ENCODE assay signal across 21 cellular contexts in genomic region chr7:104964626-104965236, GRCh38. TPM values are rescaled to one million over a fixed set of nuclear protein-coding genes. Genes with fewer than 3 reads are reported as not detected.
A peak's percentile ranks its signal among the peaks of the same experiment; 100 is the strongest.
DNase-seq lines count a peak whose midpoint lies in the region; ATAC-seq and TF ChIP-seq lines count a peak whose summit lies in the region.
"Had no signal": no experiment of that assay in that cellular context is flagged by ENCODE, and none has a peak within 500 bp of the region (broad histone marks: within the 10 kb centered on the region; RNA-seq: fewer than 3 reads in every experiment).

No MANE protein-coding gene starts in this region.

- POLR2A ChIA-PET in IMR-90 (lab: Charles Lee; ENCODE audit: unreplicated experiment): no interaction called here

- H2BK5ac ChIP-seq in IMR-90 (ENCODE audit: low read depth, low read length, poor library complexity, severe bottlenecking) (no peak overlapping the region), mesenchymal stem cell (ENCODE audit: low read depth, low read length, poor library complexity, severe bottlenecking) (no peak overlapping the region)

- TF ChIP-seq CTCF in IMR-90 (conservative IDR thresholded peaks at IDR 0.05; ENCODE audit: low read depth, low read length): no peak
- TF ChIP-seq CTCF in ascending aorta (IDR thresholded peaks at IDR 0.05): no peak
- no peak for TF ChIP-seq CTCF in suprapubic skin (IDR thresholded peaks at IDR 0.05)
- no peak for TF ChIP-seq CTCF in lower leg skin (IDR thresholded peaks at IDR 0.05)

- WGBS in IMR-90 (ENCODE audit: extremely low coverage in 2 of 2, insufficient read length in 1 of 2), 2 experiments: 86% methylated on average over 1 of the region's 6 CpGs; no CpG with 5 or more reads in 1 of the 2 experiments
- 89% methylated on average over 5 of the region's 6 CpGs for WGBS in mesenchymal stem cell
- 74% methylated on average over 6 of the region's 6 CpGs for WGBS in suprapubic skin
- 74 to 77% methylated on average over 6 of the region's 6 CpGs for WGBS in lower leg skin, 2 donors

- H2BK120ac ChIP-seq in IMR-90 (ENCODE audit: low read depth, low read length) (peak overlapping the region; percentile 73), mesenchymal stem cell (ENCODE audit: low read depth, low read length) (no peak overlapping the region)

- H3K9ac ChIP-seq in IMR-90 (ENCODE audit: low read depth, low read length): peak overlapping the region; percentile 20; the same call in 1 of the 2 replicates
- peak overlapping the region; percentile 19 for H3K9ac ChIP-seq in mesenchymal stem cell (ENCODE audit: low read length)

- peaks cover 32% of the 10 kb centered on the region for H3K9me1 ChIP-seq in IMR-90 (ENCODE audit: insufficient read depth, low read length)

- H3K79me1 ChIP-seq in IMR-90 (ENCODE audit: low read depth in 1 of 2, low read length in 2 of 2) (peaks cover 0 to 16% of the 10 kb centered on the region in 2 experiments; a peak in 1 of 4 replicates), mesenchymal stem cell (replicated peaks; ENCODE audit: low read length, poor library complexity, severe bottlenecking) (no peaks in the 10 kb centered on the region)

- peak overlapping the region; percentile 78 for H3K27ac ChIP-seq in IMR-90 (ENCODE audit: insufficient read depth, low read length)
- peak overlapping the region; percentile 62 to 66 for H3K27ac ChIP-seq in ascending aorta
- H3K27ac ChIP-seq in mesenchymal stem cell (ENCODE audit: low read length, poor library complexity, severe bottlenecking): no peak overlapping the region
- H3K27ac ChIP-seq in suprapubic skin: peak overlapping the region; percentile 63

- no peak for TF ChIP-seq EP300 in suprapubic skin (IDR thresholded peaks at IDR 0.05)

- no TSS peak for BruUV-seq in IMR-90 (replicated peaks; lab: Mats Ljungman, UMichigan)

- in situ Hi-C loops in IMR-90 (cut with MboI; ENCODE audit: low sequenced_read_pairs): no loop called here

- ATAC-seq in IMR-90 (ENCODE audit: low read depth): no peak
- ATAC-seq: activated CD8-positive, alpha-beta T cell treated with anti-CD3 and anti-CD28 coated beads for 36 hours had no signal

- CTCF ChIA-PET in IMR-90 (lab: Yijun Ruan, JAX): interaction anchor here (0.6 to 0.7 kb wide), 2 partner anchors 47 to 1889 kb away, joined by 4 to 8 read pairs; no protein-coding TSS in a partner anchor

- H4K5ac ChIP-seq in IMR-90 (ENCODE audit: low read depth, low read length): peak overlapping the region; percentile 93

- H3K4me3 ChIP-seq in IMR-90 (ENCODE audit: insufficient read depth, low read depth, low read length) (no peak overlapping the region), ascending aorta (no peak overlapping the region), mesenchymal stem cell (ENCODE audit: insufficient read depth in 1 of 2, low read depth in 1 of 2, low read length in 2 of 2) (no peak overlapping the region), suprapubic skin (no peak overlapping the region), lower leg skin (ENCODE audit: low read depth, poor library complexity, severe bottlenecking) (no peak overlapping the region)
- H3K4me3 ChIP-seq: HAP-1, spleen had no signal

- H2AFZ ChIP-seq in IMR-90 (replicated peaks; ENCODE audit: low read length, poor library complexity) (no peak overlapping the region), mesenchymal stem cell (ENCODE audit: low read depth, low read length) (no peak overlapping the region)

- H4K8ac ChIP-seq in IMR-90 (ENCODE audit: low read depth in 2 of 2, low read length in 2 of 2) (peak overlapping the region; percentile 64 to 86), mesenchymal stem cell (ENCODE audit: low read length) (no peak overlapping the region)

- no peak overlapping the region for H2BK12ac ChIP-seq in mesenchymal stem cell (ENCODE audit: low read length in 2 of 2)

- H3K18ac ChIP-seq in IMR-90 (ENCODE audit: low read depth, low read length): peak overlapping the region; percentile 69
- H3K18ac ChIP-seq in mesenchymal stem cell (ENCODE audit: low read depth in 1 of 2, low read length in 2 of 2): no peak overlapping the region

- no peak for TF ChIP-seq POLR2A in IMR-90 (IDR thresholded peaks at IDR 0.05; ENCODE audit: low read depth, low read length)
- no peak for TF ChIP-seq POLR2A in suprapubic skin (IDR thresholded peaks at IDR 0.05)
- TF ChIP-seq POLR2A in lower leg skin (IDR thresholded peaks at IDR 0.05): no peak

- H3K36me3 ChIP-seq in IMR-90 (ENCODE audit: control insufficient read depth, insufficient read depth, low read length): no peaks in the 10 kb centered on the region
- no peaks in the 10 kb centered on the region for H3K36me3 ChIP-seq in ascending aorta
- peaks cover 0 to 3% of the 10 kb centered on the region in 2 experiments for H3K36me3 ChIP-seq in mesenchymal stem cell (ENCODE audit: control insufficient read depth in 1 of 2, insufficient read depth in 2 of 2, low read depth in 1 of 2, low read length in 2 of 2)
- no peaks in the 10 kb centered on the region for H3K36me3 ChIP-seq in suprapubic skin
- H3K36me3 ChIP-seq: HAP-1 had no signal

- peaks cover 28% of the 10 kb centered on the region for H3K4me1 ChIP-seq in IMR-90 (ENCODE audit: control insufficient read depth, insufficient read depth, low read length)
- H3K4me1 ChIP-seq in ascending aorta: peaks cover 10 to 63% of the 10 kb centered on the region in 2 donors
- peaks cover 9% of the 10 kb centered on the region for H3K4me1 ChIP-seq in mesenchymal stem cell (ENCODE audit: control insufficient read depth, insufficient read depth, low read depth, low read length)
- peaks cover 54% of the 10 kb centered on the region for H3K4me1 ChIP-seq in suprapubic skin
- H3K4me1 ChIP-seq: HAP-1 had no signal

- H3K14ac ChIP-seq in IMR-90 (replicated peaks; ENCODE audit: low read depth, low read length) (peak overlapping the region; percentile 59), mesenchymal stem cell (ENCODE audit: low read length in 2 of 2) (no peak overlapping the region)

- no peaks in the 10 kb centered on the region for H3K27me3 ChIP-seq in IMR-90 (ENCODE audit: control insufficient read depth, insufficient read depth, low read length)
- H3K27me3 ChIP-seq in ascending aorta: no peaks in the 10 kb centered on the region
- H3K27me3 ChIP-seq in mesenchymal stem cell (ENCODE audit: control insufficient read depth in 1 of 2, insufficient read depth in 1 of 2, low read length in 2 of 2): no peaks in the 10 kb centered on the region
- no peaks in the 10 kb centered on the region for H3K27me3 ChIP-seq in suprapubic skin
- H3K27me3 ChIP-seq: spleen had no signal

- TF ChIP-seq RAD21 in IMR-90 (IDR thresholded peaks at IDR 0.05; ENCODE audit: low read length): no peak

- H2AK9ac ChIP-seq in IMR-90 (replicated peaks; ENCODE audit: low read depth, low read length, poor library complexity): no peak overlapping the region

- H2BK20ac ChIP-seq in IMR-90 (ENCODE audit: low read depth, low read length): peak overlapping the region; percentile 93

- H4K20me1 ChIP-seq in IMR-90 (ENCODE audit: insufficient read depth, low read length): no peaks in the 10 kb centered on the region

- H3K4me2 ChIP-seq in IMR-90 (ENCODE audit: low read depth, low read length) (no peak overlapping the region), mesenchymal stem cell (ENCODE audit: low read length, poor library complexity, severe bottlenecking) (no peak overlapping the region)

- DNase-seq in IMR-90: no peak
- DNase-seq in ascending aorta (ENCODE audit: low spot score in 2 of 2): no peak
- DNase-seq in mesenchymal stem cell: no peak
- no peak for DNase-seq in suprapubic skin (ENCODE audit: low spot score in 2 of 2)
- no peak for DNase-seq in lower leg skin (ENCODE audit: low spot score in 2 of 2)
- no peak for DNase-seq in EL
- no peak for DNase-seq in HUDEP-2 (lab: John Stamatoyannopoulos, UW; ENCODE audit: unreplicated experiment in 76 of 76)
- DNase-seq: activated CD4-positive, alpha-beta T cell treated with anti-CD3 and anti-CD28 coated beads for 1 hour; Calu3; caudate nucleus; DMS79 treated with DMSO at 0.1 percent for 48 hours; Karpas-422; kidney glomerular epithelial cell; NCI-H1436; NCI-H2081 treated with DMSO at 0.1 percent for 48 hours; NCI-H748 treated with DMSO at 0.1 percent for 48 hours; occipital lobe; spleen; stimulated activated CD4-positive, alpha-beta T cell treated with anti-CD3 and anti-CD28 coated beads, Interleukin-2, amount 100 ng/mL, for 48 hours had no signal

- H2BK15ac ChIP-seq in IMR-90 (ENCODE audit: low read depth, low read length) (peak overlapping the region; percentile 79; the same call in 1 of the 3 replicates), mesenchymal stem cell (ENCODE audit: low read depth, poor library complexity, severe bottlenecking) (no peak overlapping the region)

- H3K9me3 ChIP-seq in IMR-90 (ENCODE audit: control insufficient read depth, insufficient read depth, low read length) (no peaks in the 10 kb centered on the region), ascending aorta (no peaks in the 10 kb centered on the region), mesenchymal stem cell (ENCODE audit: control insufficient read depth, low read length) (no peaks in the 10 kb centered on the region), suprapubic skin (no peaks in the 10 kb centered on the region)
- H3K9me3 ChIP-seq: spleen had no signal

- dilution Hi-C loops in IMR-90 (cut with HindIII; ENCODE audit: low sequenced_read_pairs, unreplicated experiment): no loop called here

- intact Hi-C loops in IMR-90 (cut with micrococcal nuclease): no loop called here
- intact Hi-C loops in ascending aorta (cut with DNase I): no loop called here
- intact Hi-C loops in lower leg skin (cut with DNase I; ENCODE audit: low total_unique reads): no loop called here

- H3K56ac ChIP-seq in IMR-90 (ENCODE audit: extremely low read depth, insufficient read depth, low read length): no peak overlapping the region

- peak overlapping the region; percentile 81; the same call in 1 of the 2 replicates for H3K23ac ChIP-seq in IMR-90 (ENCODE audit: low read depth, low read length)
- H3K23ac ChIP-seq in mesenchymal stem cell (ENCODE audit: low read length in 2 of 2): no peak overlapping the region

- H2AK5ac ChIP-seq in IMR-90 (ENCODE audit: low read depth, low read length) (peak overlapping the region; percentile 38; the same call in 1 of the 2 replicates), mesenchymal stem cell (ENCODE audit: low read length, severe bottlenecking) (no peak overlapping the region)

- peak overlapping the region; percentile 74 for H3K4ac ChIP-seq in IMR-90 (ENCODE audit: low read depth, low read length)
- H3K4ac ChIP-seq in mesenchymal stem cell (ENCODE audit: low read depth in 1 of 2, low read length in 2 of 2): no peak overlapping the region

- H4K91ac ChIP-seq in IMR-90 (ENCODE audit: insufficient read depth, low read depth, low read length) (peak overlapping the region; percentile 66; the same call in 1 of the 2 replicates), mesenchymal stem cell (ENCODE audit: low read length) (no peak overlapping the region)

RNA-seq across cellular contexts. Expression of gene KMT2E, which starts 49.3 kb away (rescaled TPM):
- 79.2 and 83.3 TPM in 2 replicates for total RNA-seq in IMR-90 (2012; rRNA removed)
- polyA plus RNA-seq in IMR-90 (2012; rRNA removed): 12.9 and 16.8 TPM in 2 replicates
- 5.3 and 7.7 TPM in 2 replicates for polyA plus RNA-seq in IMR-90 (2012; cell fraction: cytosol; rRNA removed)
- polyA plus RNA-seq in IMR-90 (2012; cell fraction: nucleus; rRNA removed; ENCODE audit: low replicate concordance): 7.4 and 30.8 TPM in 2 replicates
- 43.0 TPM for total RNA-seq in ascending aorta
- polyA plus RNA-seq in mesenchymal stem cell (2013, experiment 1 of 2): 37.5 TPM
- polyA plus RNA-seq in mesenchymal stem cell (2013, experiment 2 of 2): 35.8 TPM
- total RNA-seq in suprapubic skin: 100 to 1,000 TPM in 2 of 4 donors, 10 to 100 TPM in 2; 93.9 to 208 (median 118) TPM
- 100 to 1,000 TPM in 3 of 4 donors, 10 to 100 TPM in 1; 86.4 to 130 (median 114) TPM for total RNA-seq in lower leg skin
